27 cellular contexts compared by ENCODE assay signal in genomic region chr15:99546436-99547100, GRCh38.
"Had no signal": no experiment of that assay in that cellular context is flagged by ENCODE, and none has a peak within 500 bp of the region (broad histone marks: within the 10 kb centered on the region; RNA-seq: fewer than 3 reads in every experiment).

No MANE protein-coding gene starts in this region.

- H3K27me3 Mint-ChIP-seq: progenitor cell of endocrine pancreas; stimulated activated naive CD8-positive, alpha-beta T cell treated with anti-CD3 and anti-CD28 coated beads, Interleukin-15, Interleukin-2, amounts not matched to agents 100 ng/mL and 50 ng/mL, for 24 hours had no signal

- H3K4me3 Mint-ChIP-seq: effector memory CD8-positive, alpha-beta T cell; mesothelial cell of epicardium; natural killer cell; stimulated activated effector memory CD8-positive, alpha-beta T cell treated with anti-CD3 and anti-CD28 coated beads, Interleukin-12 subunit alpha, Interleukin-12 subunit beta, amount 100 ng/mL, for 72 hours; stimulated activated naive CD8-positive, alpha-beta T cell treated with anti-CD3 and anti-CD28 coated beads, Interleukin-15, Interleukin-2, amounts not matched to agents 100 ng/mL and 50 ng/mL, for 24 hours had no signal

- ATAC-seq: effector memory CD8-positive, alpha-beta T cell; heart right ventricle; left cardiac atrium; mucosa of descending colon; natural killer cell; sciatic nerve; stimulated activated effector memory CD8-positive, alpha-beta T cell treated with anti-CD3 and anti-CD28 coated beads, Interleukin-12 subunit alpha, Interleukin-12 subunit beta, amount 100 ng/mL, for 72 hours had no signal

- H3K4me3 ChIP-seq: esophagus squamous epithelium, heart right ventricle, left lung, mucosa of descending colon, right atrium auricular region, skin epidermis, thoracic aorta, tibial nerve, upper lobe of left lung had no signal

- H3K27ac Mint-ChIP-seq: effector memory CD8-positive, alpha-beta T cell; mesothelial cell of epicardium; natural killer cell; progenitor cell of endocrine pancreas; stimulated activated effector memory CD8-positive, alpha-beta T cell treated with anti-CD3 and anti-CD28 coated beads, Interleukin-12 subunit alpha, Interleukin-12 subunit beta, amount 100 ng/mL, for 72 hours; stimulated activated naive CD8-positive, alpha-beta T cell treated with anti-CD3 and anti-CD28 coated beads, Interleukin-15, Interleukin-2, amounts not matched to agents 100 ng/mL and 50 ng/mL, for 24 hours had no signal

- DNase-seq: cerebellar nuclear complex; cortex of kidney; effector memory CD8-positive, alpha-beta T cell; erythroblast; esophagus squamous epithelium; foreskin melanocyte; glutamatergic neuron; heart right ventricle; hippocampal formation; left cardiac atrium; left lung; mesenchymal stem cell; mucosa of descending colon; natural killer cell; occipital lobe; stimulated activated CD4-positive, alpha-beta T cell treated with anti-CD3 and anti-CD28 coated beads, Interleukin-1b, Interleukin-23, amount 100 ng/mL, for 48 hours; stimulated activated CD4-positive, alpha-beta T cell treated with anti-CD3 and anti-CD28 coated beads, Interleukin-4, amount 100 ng/mL, for 1 hour; upper lobe of left lung had no signal

- H3K9me3 Mint-ChIP-seq: effector memory CD8-positive, alpha-beta T cell; mesothelial cell of epicardium; natural killer cell; stimulated activated effector memory CD8-positive, alpha-beta T cell treated with anti-CD3 and anti-CD28 coated beads, Interleukin-12 subunit alpha, Interleukin-12 subunit beta, amount 100 ng/mL, for 72 hours; stimulated activated naive CD8-positive, alpha-beta T cell treated with anti-CD3 and anti-CD28 coated beads, Interleukin-15, Interleukin-2, amounts not matched to agents 100 ng/mL and 50 ng/mL, for 24 hours had no signal

- H3K4me1 Mint-ChIP-seq: mesothelial cell of epicardium, natural killer cell had no signal

- H3K36me3 Mint-ChIP-seq: mesothelial cell of epicardium; natural killer cell; stimulated activated effector memory CD8-positive, alpha-beta T cell treated with anti-CD3 and anti-CD28 coated beads, Interleukin-12 subunit alpha, Interleukin-12 subunit beta, amount 100 ng/mL, for 72 hours had no signal
